ENCODE assay signal across 8 cellular contexts in the genomic region with DNA sequence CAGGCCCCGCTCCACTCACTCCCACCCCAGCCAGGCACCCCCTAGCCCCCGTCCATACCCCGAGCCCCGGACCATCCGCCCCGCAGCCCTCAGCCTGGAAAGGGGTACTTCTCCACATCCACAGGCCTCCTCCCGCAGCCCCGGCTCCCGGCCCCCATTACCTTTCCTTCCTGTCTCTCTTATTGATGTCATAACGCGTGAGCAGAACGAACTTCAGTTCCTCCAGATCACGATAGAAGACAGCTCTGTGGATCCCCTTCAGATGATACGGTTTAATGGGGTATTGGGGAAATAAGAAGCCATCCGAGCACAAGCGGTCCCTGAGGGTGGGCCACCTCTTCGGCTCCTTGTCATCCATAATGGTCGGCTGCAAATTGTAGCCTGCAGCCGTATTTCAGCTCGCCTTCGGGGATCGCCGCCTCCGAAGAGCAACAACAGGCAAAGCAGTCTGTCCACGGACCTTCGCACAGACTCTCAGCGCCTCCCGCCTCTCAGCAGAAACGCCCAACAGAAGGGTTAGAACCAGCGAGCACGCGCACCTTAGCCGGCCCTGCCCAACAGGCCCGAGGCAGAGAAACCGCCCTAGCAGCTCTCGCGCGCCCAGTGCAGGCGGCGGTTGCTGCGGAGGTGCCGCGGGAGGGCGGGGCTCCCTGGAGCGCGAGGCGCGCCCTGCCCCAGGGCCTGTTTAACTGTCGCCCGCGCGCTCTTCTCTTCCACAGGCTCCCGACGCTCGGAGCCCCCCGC. TPM values are rescaled to one million over a fixed set of nuclear protein-coding genes. Genes with fewer than 3 reads are reported as not detected.
DNase-seq lines count a peak whose midpoint lies in the region; ATAC-seq and TF ChIP-seq lines count a peak whose summit lies in the region.
"Not testable (repeated sequence)": the region's sequence is repeated elsewhere in the genome, so short reads cannot be mapped to it uniquely, and the experiment has no call there.

Gene ANKRD36C (minus strand): TSS at position 474 of the 744 bp plus-strand sequence. CDS start 116 bp downstream, at position 358.

- H3K4me2 ChIP-seq in Karpas-422 (ENCODE audit: low read depth, low read length, poor library complexity, severe bottlenecking) = peak within 1 kb of the TSS; percentile 93

- H3K4me1 Mint-ChIP-seq in activated CD4-positive, alpha-beta memory T cell treated with anti-CD3 and anti-CD28 coated beads, Interleukin-2, amount 10 ng/mL, durations not matched to agents 7 days and 5 days = not testable (repeated sequence)

- not testable (repeated sequence) for H3K9me3 Mint-ChIP-seq in activated CD4-positive, alpha-beta memory T cell treated with anti-CD3 and anti-CD28 coated beads, Interleukin-2, amount 10 ng/mL, durations not matched to agents 7 days and 5 days

- peak within 1 kb of the TSS; percentile 90 for H3K9ac ChIP-seq in Karpas-422 (ENCODE audit: low read length)
- peak within 1 kb of the TSS; percentile 86 for H3K9ac ChIP-seq in rectal smooth muscle tissue (ENCODE audit: low read length)

- peaks cover 23% of the 10 kb centered on the region for H3K27me3 Mint-ChIP-seq in activated CD4-positive, alpha-beta memory T cell treated with anti-CD3 and anti-CD28 coated beads, Interleukin-2, amount 10 ng/mL, durations not matched to agents 7 days and 5 days

- peak within 1 kb of the TSS; percentile 99; the same call in 1 of the 2 replicates for H2AFZ ChIP-seq in Karpas-422 (ENCODE audit: low read length)

- CTCF ChIA-PET in activated CD4-positive, alpha-beta memory T cell treated with anti-CD3 and anti-CD28 coated beads, Interleukin-2, amount 10 ng/mL, durations not matched to agents 7 days and 5 days (lab: Charles Lee) = interaction anchor here (1.1 to 3.2 kb wide), 5 partner anchors 126 to 273 kb away, joined by 4 to 31 read pairs (median 6); partner anchors contain the start of gene ADRA2B

- intact Hi-C loops in dorsolateral prefrontal cortex (cut with DNase I) = loop anchor here (5.0 to 10.0 kb wide), 2 partner anchors 126 to 823 kb away; partner anchors contain the start of genes ADRA2B (in 1 of the 2) and CNNM3 (in 1 of the 2)

- H3K4me1 ChIP-seq in Karpas-422 (ENCODE audit: low read length); rectal smooth muscle tissue (ENCODE audit: control insufficient read depth, insufficient read depth, low read length): not testable (repeated sequence)

- not testable (repeated sequence) for H3K27me3 ChIP-seq in Karpas-422 (ENCODE audit: low read length); dorsolateral prefrontal cortex; rectal smooth muscle tissue (ENCODE audit: control insufficient read depth, insufficient read depth, low read length)

- POLR2A ChIA-PET in activated CD4-positive, alpha-beta memory T cell treated with anti-CD3 and anti-CD28 coated beads, Interleukin-2, amount 10 ng/mL, durations not matched to agents 7 days and 5 days (lab: Charles Lee) = interaction anchor here (1.1 to 1.3 kb wide), 3 partner anchors 18 to 217 kb away, joined by 3 to 6 read pairs (median 4); partner anchors contain the start of gene STARD7

- H3K4me3 ChIP-seq in Karpas-422 (ENCODE audit: low read length) (peak within 1 kb of the TSS; percentile 80), dorsolateral prefrontal cortex (peak within 1 kb of the TSS; percentile 60 to 89 (median 76)), rectal smooth muscle tissue (ENCODE audit: low read length) (peak within 1 kb of the TSS; percentile 92)

- H3K9me2 ChIP-seq in Karpas-422 (replicated peaks; ENCODE audit: insufficient read depth, low read length) = not testable (repeated sequence)

- not testable (repeated sequence) for H4K20me1 ChIP-seq in Karpas-422 (ENCODE audit: insufficient read depth, low read depth, low read length)

- H3K9me3 ChIP-seq in Karpas-422 (ENCODE audit: low read length) = not testable (repeated sequence)

- peak within 1 kb of the TSS; percentile 76 for H3K27ac ChIP-seq in Karpas-422 (ENCODE audit: low read length)
- peak within 1 kb of the TSS; percentile 75 to 98 (median 95) for H3K27ac ChIP-seq in dorsolateral prefrontal cortex
- H3K27ac ChIP-seq in rectal smooth muscle tissue (ENCODE audit: low read depth, low read length) = peak within 1 kb of the TSS; percentile 87

- peak within 1 kb of the TSS; percentile 95 for H3K27ac Mint-ChIP-seq in activated CD4-positive, alpha-beta memory T cell treated with anti-CD3 and anti-CD28 coated beads, Interleukin-2, amount 10 ng/mL, durations not matched to agents 7 days and 5 days

- peak within 1 kb of the TSS; percentile 90 for H3K4me3 Mint-ChIP-seq in activated CD4-positive, alpha-beta memory T cell treated with anti-CD3 and anti-CD28 coated beads, Interleukin-2, amount 10 ng/mL, durations not matched to agents 7 days and 5 days

- not testable (repeated sequence) for H3K36me3 ChIP-seq in Karpas-422 (ENCODE audit: insufficient read depth, low read length); rectal smooth muscle tissue (ENCODE audit: control insufficient read depth, insufficient read depth, low read length)

- not testable (repeated sequence) for TF ChIP-seq CTCF in dorsolateral prefrontal cortex (IDR thresholded peaks at IDR 0.05 in 54 of 56, conservative IDR thresholded peaks at IDR 0.05 in 2 of 56; ENCODE audit: low read depth in 1 of 56, partially characterized antibody in 56 of 56)

- DNase-seq in A172 (ENCODE audit: low spot score) (peak; percentile 26), Karpas-422 (peak; percentile 69), dorsolateral prefrontal cortex (peak in 4 of 10 donors; percentile 16 to 60 (median 34)), islet precursor cell (peak; percentile 62)
- peak; percentile 43 for DNase-seq in activated CD4-positive, alpha-beta memory T cell treated with anti-CD3 and anti-CD28 coated beads, Interleukin-2, amount 10 ng/mL, durations not matched to agents 7 days and 5 days

- ATAC-seq in GM18858 (IDR thresholded peaks at IDR 0.05; ENCODE audit: unreplicated experiment) (peak; percentile 80), HG02759 (IDR thresholded peaks at IDR 0.05; ENCODE audit: unreplicated experiment) (peak; percentile 95)

- not testable (repeated sequence) for H3K36me3 Mint-ChIP-seq in activated CD4-positive, alpha-beta memory T cell treated with anti-CD3 and anti-CD28 coated beads, Interleukin-2, amount 10 ng/mL, durations not matched to agents 7 days and 5 days (ENCODE audit: low read depth)

- H3K79me2 ChIP-seq in Karpas-422 (ENCODE audit: low read length) = peaks cover 13% of the 10 kb centered on the region

RNA-seq across cellular contexts. Expression of gene ANKRD36C, which starts in this region (rescaled TPM):
- total RNA-seq in A172 (2014; rRNA removed; shearing (Covaris generic)) = 13.2 and 21.1 TPM in 2 replicates
- total RNA-seq in Karpas-422 (2014; rRNA removed; shearing (Covaris generic); ENCODE audit: low replicate concordance) = 56.3 and 74.4 TPM in 2 replicates
- total RNA-seq in activated CD4-positive, alpha-beta memory T cell treated with anti-CD3 and anti-CD28 coated beads, Interleukin-2, amount 10 ng/mL, durations not matched to agents 7 days and 5 days = 10 to 100 TPM; 67.5 to 67.6 TPM
- 100 to 1,000 TPM in 112 of 120 experiments, 10 to 100 TPM in 8; 91.6 to 167 (median 125) TPM for total RNA-seq in dorsolateral prefrontal cortex
